Comparison of ENCODE assay signal across 8 cellular contexts in the genomic region with DNA sequence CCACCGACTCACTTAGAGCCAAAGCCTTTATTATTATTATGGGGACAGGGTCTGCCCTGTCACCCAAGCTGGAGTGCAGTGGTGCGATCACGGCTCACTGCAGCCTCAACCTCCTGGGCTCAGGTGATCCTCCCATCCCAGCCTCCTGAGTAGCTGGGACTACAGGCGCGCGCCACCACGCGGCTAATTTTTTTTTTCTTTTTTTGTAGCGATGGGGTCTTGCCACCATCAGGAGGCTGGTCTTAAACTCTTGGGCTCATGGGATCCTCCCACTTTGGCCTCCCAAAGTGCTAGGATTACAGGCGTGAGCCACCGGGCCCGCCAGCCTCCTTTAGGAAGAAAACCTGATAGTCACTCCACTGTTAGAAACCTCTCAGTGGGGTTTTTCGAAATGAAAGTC. TPM values are rescaled to one million over a fixed set of nuclear protein-coding genes. Genes with fewer than 3 reads are reported as not detected.
DNase-seq lines count a peak whose midpoint lies in the region; ATAC-seq and TF ChIP-seq lines count a peak whose summit lies in the region.
"Not testable (repeated sequence)": the region's sequence is repeated elsewhere in the genome, so short reads cannot be mapped to it uniquely, and the experiment has no call there.

No MANE protein-coding gene starts in this region.

- H3K27ac Mint-ChIP-seq in activated T-helper 2 cell treated with anti-CD3 and anti-CD28 coated beads, Interferon-gamma antibody, Interleukin-2, Interleukin-4, amounts not matched to agents 10 μg/mL and 5 μg/mL and 100 μg/mL, durations not matched to agents 14 hours and 24 hours and 36 hours: not testable (repeated sequence)
- peak overlapping the region in 4 of 6 donors; percentile 80 to 92 (median 84) for H3K27ac Mint-ChIP-seq in naive B cell

- POLR2A ChIA-PET in Panc1 (lab: Charles Lee): not testable (repeated sequence)

- H2AFZ ChIP-seq in hepatocyte: peak overlapping the region; percentile 90

- not testable (repeated sequence) for BruUV-seq in Panc1 (replicated peaks; lab: Mats Ljungman, UMichigan)

- H3K4me3 ChIP-seq in Panc1 (ENCODE audit: low read depth in 2 of 2, low read length in 2 of 2): peak overlapping the region; percentile 74 to 80
- peak overlapping the region; percentile 96 for H3K4me3 ChIP-seq in coronary artery
- H3K4me3 ChIP-seq in hepatocyte: not testable (repeated sequence)
- peak overlapping the region; percentile 81 for H3K4me3 ChIP-seq in skeletal muscle satellite cell (ENCODE audit: low read length)
- peak overlapping the region; percentile 59 to 60 for H3K4me3 ChIP-seq in vagina

- peaks cover 20% of the 10 kb centered on the region for H4K20me1 ChIP-seq in hepatocyte (ENCODE audit: insufficient read depth, poor library complexity, severe bottlenecking)

- not testable (repeated sequence) for ATAC-seq in Panc1; naive B cell (ENCODE audit: low read depth in 2 of 2)

- H3K27me3 Mint-ChIP-seq in activated T-helper 2 cell treated with anti-CD3 and anti-CD28 coated beads, Interferon-gamma antibody, Interleukin-2, Interleukin-4, amounts not matched to agents 10 μg/mL and 5 μg/mL and 100 μg/mL, durations not matched to agents 14 hours and 24 hours and 36 hours (ENCODE audit: low read depth); naive B cell: not testable (repeated sequence)

- H3K9ac ChIP-seq in ES-I3 (ENCODE audit: low read depth, low read length) (peak overlapping the region; percentile 94), skeletal muscle satellite cell (ENCODE audit: low read depth, low read length) (peak overlapping the region; percentile 69)

- not testable (repeated sequence) for H3K27me3 ChIP-seq in Panc1 (ENCODE audit: control insufficient read depth, insufficient read depth, low read length); hepatocyte; skeletal muscle satellite cell (ENCODE audit: control insufficient read depth, insufficient read depth, low read length); vagina

- not testable (repeated sequence) for TF ChIP-seq CTCF in Panc1 (IDR thresholded peaks at IDR 0.05); coronary artery (IDR thresholded peaks at IDR 0.05); hepatocyte (IDR thresholded peaks at IDR 0.05; ENCODE audit: poor library complexity); vagina (IDR thresholded peaks at IDR 0.05)

- peak overlapping the region; percentile 80 for H3K4me3 Mint-ChIP-seq in activated T-helper 2 cell treated with anti-CD3 and anti-CD28 coated beads, Interferon-gamma antibody, Interleukin-2, Interleukin-4, amounts not matched to agents 10 μg/mL and 5 μg/mL and 100 μg/mL, durations not matched to agents 14 hours and 24 hours and 36 hours (ENCODE audit: low read depth)
- peak overlapping the region; percentile 73 to 93 (median 86) for H3K4me3 Mint-ChIP-seq in naive B cell

- CTCF ChIA-PET in Panc1 (lab: Charles Lee): interaction anchor here (0.6 kb wide), 1 partner anchor 298 kb away, joined by 6 read pairs; no protein-coding TSS in a partner anchor

- not testable (repeated sequence) for H3K9me2 ChIP-seq in hepatocyte (replicated peaks; ENCODE audit: insufficient read depth)

- not testable (repeated sequence) for DNase-seq in Panc1 (ENCODE audit: low read depth, low spot score); activated T-helper 2 cell treated with anti-CD3 and anti-CD28 coated beads, Interferon-gamma antibody, Interleukin-2, Interleukin-4, amounts not matched to agents 10 μg/mL and 5 μg/mL and 100 μg/mL, durations not matched to agents 14 hours and 24 hours and 36 hours (ENCODE audit: low spot score); coronary artery (ENCODE audit: low spot score); hepatocyte (ENCODE audit: low spot score); naive B cell; vagina (ENCODE audit: extremely low spot score in 2 of 2)

- H3K27ac ChIP-seq in Panc1 (ENCODE audit: low read length) (peak overlapping the region; percentile 73), coronary artery (peak overlapping the region in 1 of 2 donors; percentile 57), hepatocyte (peak overlapping the region; percentile 65)
- H3K27ac ChIP-seq in vagina: not testable (repeated sequence)

- H3K4me1 Mint-ChIP-seq in activated T-helper 2 cell treated with anti-CD3 and anti-CD28 coated beads, Interferon-gamma antibody, Interleukin-2, Interleukin-4, amounts not matched to agents 10 μg/mL and 5 μg/mL and 100 μg/mL, durations not matched to agents 14 hours and 24 hours and 36 hours (ENCODE audit: low read depth): peaks cover 29% of the 10 kb centered on the region
- peaks cover 22 to 39% (median 35%) of the 10 kb centered on the region in 3 donors for H3K4me1 Mint-ChIP-seq in naive B cell

- peak overlapping the region; percentile 90 for H3K4me2 ChIP-seq in hepatocyte
- peak overlapping the region; percentile 96 for H3K4me2 ChIP-seq in skeletal muscle satellite cell (ENCODE audit: low read length)

- H3K36me3 Mint-ChIP-seq in activated T-helper 2 cell treated with anti-CD3 and anti-CD28 coated beads, Interferon-gamma antibody, Interleukin-2, Interleukin-4, amounts not matched to agents 10 μg/mL and 5 μg/mL and 100 μg/mL, durations not matched to agents 14 hours and 24 hours and 36 hours (ENCODE audit: low read depth): peaks cover 29% of the 10 kb centered on the region
- H3K36me3 Mint-ChIP-seq in naive B cell: not testable (repeated sequence)

- H3K9me3 Mint-ChIP-seq in activated T-helper 2 cell treated with anti-CD3 and anti-CD28 coated beads, Interferon-gamma antibody, Interleukin-2, Interleukin-4, amounts not matched to agents 10 μg/mL and 5 μg/mL and 100 μg/mL, durations not matched to agents 14 hours and 24 hours and 36 hours: peaks cover 15% of the 10 kb centered on the region
- peaks cover 0 to 22% (median 8%) of the 10 kb centered on the region in 7 donors for H3K9me3 Mint-ChIP-seq in naive B cell

- 87% methylated on average over 13 of the region's 13 CpGs for WGBS in hepatocyte (ENCODE audit: low lambda C conversion rate, missing lambda C conversion rate)

- H3K4me1 ChIP-seq in ES-I3 (ENCODE audit: insufficient read depth, low read length): not testable (repeated sequence)
- H3K4me1 ChIP-seq in Panc1 (ENCODE audit: control insufficient read depth, insufficient read depth, low read length) (peaks cover 14% of the 10 kb centered on the region), hepatocyte (ENCODE audit: insufficient read depth) (peaks cover 15% of the 10 kb centered on the region), skeletal muscle satellite cell (ENCODE audit: control insufficient read depth, insufficient read depth, low read length) (peaks cover 32% of the 10 kb centered on the region), vagina (peaks cover 33% of the 10 kb centered on the region)

- intact Hi-C loops in Panc1 (cut with micrococcal nuclease; ENCODE audit: unreplicated experiment); vagina (cut with DNase I): not testable (repeated sequence)
- intact Hi-C loops in activated T-helper 2 cell treated with anti-CD3 and anti-CD28 coated beads, Interferon-gamma antibody, Interleukin-2, Interleukin-4, amounts not matched to agents 10 μg/mL and 5 μg/mL and 100 μg/mL, durations not matched to agents 14 hours and 24 hours and 36 hours (cut with micrococcal nuclease): loop anchor here (2.0 to 10.0 kb wide), 5 partner anchors 44 to 319 kb away; a partner anchor contains a TSS

- peaks cover 35% of the 10 kb centered on the region for H3K79me2 ChIP-seq in hepatocyte

- not testable (repeated sequence) for H3K36me3 ChIP-seq in ES-I3 (ENCODE audit: insufficient read depth, low read length); Panc1 (ENCODE audit: control insufficient read depth, insufficient read depth, low read length); hepatocyte (replicated peaks; ENCODE audit: insufficient read depth, low read depth); skeletal muscle satellite cell (ENCODE audit: insufficient read depth, low read length); vagina

- in situ Hi-C loops in Panc1 (cut with HindIII; ENCODE audit: low pct_unique_long_range_greater_than_20kb, low sequenced_read_pairs): not testable (repeated sequence)

- peaks cover 10% of the 10 kb centered on the region; the same call in 1 of the 2 replicates for H3K9me3 ChIP-seq in ES-I3 (ENCODE audit: control insufficient read depth, insufficient read depth, low read length)
- not testable (repeated sequence) for H3K9me3 ChIP-seq in Panc1 (ENCODE audit: control insufficient read depth, insufficient read depth, low read depth, low read length); hepatocyte (ENCODE audit: low read depth); skeletal muscle satellite cell (replicated peaks; ENCODE audit: low read length); vagina

- TF ChIP-seq POLR2A in vagina (IDR thresholded peaks at IDR 0.05): not testable (repeated sequence)

RNA-seq across cellular contexts. Expression of a gene that starts 1.0 kb away (rescaled TPM):
- 44.9 TPM for total RNA-seq in Panc1 (2021; ENCODE audit: unreplicated experiment)
- 46.0 TPM for polyA plus RNA-seq in Panc1 (2012; ENCODE audit: insufficient read length)
- total RNA-seq in activated T-helper 2 cell treated with anti-CD3 and anti-CD28 coated beads, Interferon-gamma antibody, Interleukin-2, Interleukin-4, amounts not matched to agents 10 μg/mL and 5 μg/mL and 100 μg/mL, durations not matched to agents 14 hours and 24 hours and 36 hours: 137 and 146 TPM in 2 replicates
- total RNA-seq in hepatocyte: 52.8 and 59.8 TPM in 2 replicates
- 60.1 and 66.7 TPM in 2 replicates for polyA plus RNA-seq in hepatocyte
- 10 to 100 TPM; 50.7 to 64.6 (median 60.0) TPM for polyA plus RNA-seq in naive B cell (ENCODE audit: low read depth in 6 of 6)
- total RNA-seq in skeletal muscle satellite cell (2012; rRNA removed): 48.7 and 54.4 TPM in 2 replicates
- total RNA-seq in vagina: 57.0 TPM
